1 cellular context compared by ENCODE assay signal in the genomic region with DNA sequence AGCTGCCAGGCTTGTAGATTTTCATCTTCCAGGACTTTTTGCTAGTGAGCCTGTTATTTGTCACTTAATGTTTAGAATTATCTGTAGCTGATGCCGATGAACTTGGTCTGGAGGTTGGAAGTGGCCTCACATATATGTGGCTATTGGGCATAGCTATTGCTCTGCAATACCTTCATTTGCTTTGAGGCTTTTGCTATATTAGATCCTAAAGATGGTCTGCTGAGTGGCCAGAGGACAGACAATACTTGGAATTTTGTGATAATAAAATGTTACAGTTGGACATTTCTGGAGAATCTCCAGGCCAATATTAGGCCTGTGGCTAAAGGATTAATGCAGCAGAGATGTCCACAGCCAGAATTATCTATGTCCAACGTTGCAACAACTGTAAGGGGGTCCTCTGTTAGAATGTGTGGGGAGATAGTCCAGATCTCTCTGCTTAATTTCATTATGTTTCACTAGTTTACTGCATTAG.
TF ChIP-seq lines count a peak whose summit lies in the region.

No MANE protein-coding gene starts in this region.

TF ChIP-seq in SK-N-SH, 30 proteins besides CTCF, POLR2A, EP300 and RAD21 (continued from another document):
- TF ChIP-seq MXI1 (IDR thresholded peaks at IDR 0.05; ENCODE audit: low read depth, low read length) (no peak), TCF12 (IDR thresholded peaks at IDR 0.05) (no peak; the same call in 1 of the 2 replicates), RCOR1 (IDR thresholded peaks at IDR 0.05; ENCODE audit: low read length) (peak; percentile 87), EZH2phosphoT487 (IDR thresholded peaks at IDR 0.05; ENCODE audit: borderline replicate concordance, low read depth) (no peak), SMC3 (IDR thresholded peaks at IDR 0.05; ENCODE audit: low read depth, low read length) (no peak), FOXM1 (IDR thresholded peaks at IDR 0.05; ENCODE audit: low read depth) (no peak)
- TF ChIP-seq, protein P1, sequence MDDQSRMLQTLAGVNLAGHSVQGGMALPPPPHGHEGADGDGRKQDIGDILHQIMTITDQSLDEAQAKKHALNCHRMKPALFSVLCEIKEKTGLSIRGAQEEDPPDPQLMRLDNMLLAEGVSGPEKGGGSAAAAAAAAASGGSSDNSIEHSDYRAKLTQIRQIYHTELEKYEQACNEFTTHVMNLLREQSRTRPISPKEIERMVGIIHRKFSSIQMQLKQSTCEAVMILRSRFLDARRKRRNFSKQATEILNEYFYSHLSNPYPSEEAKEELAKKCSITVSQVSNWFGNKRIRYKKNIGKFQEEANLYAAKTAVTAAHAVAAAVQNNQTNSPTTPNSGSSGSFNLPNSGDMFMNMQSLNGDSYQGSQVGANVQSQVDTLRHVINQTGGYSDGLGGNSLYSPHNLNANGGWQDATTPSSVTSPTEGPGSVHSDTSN (IDR thresholded peaks at IDR 0.05) = no peak
